In the genomic region with DNA sequence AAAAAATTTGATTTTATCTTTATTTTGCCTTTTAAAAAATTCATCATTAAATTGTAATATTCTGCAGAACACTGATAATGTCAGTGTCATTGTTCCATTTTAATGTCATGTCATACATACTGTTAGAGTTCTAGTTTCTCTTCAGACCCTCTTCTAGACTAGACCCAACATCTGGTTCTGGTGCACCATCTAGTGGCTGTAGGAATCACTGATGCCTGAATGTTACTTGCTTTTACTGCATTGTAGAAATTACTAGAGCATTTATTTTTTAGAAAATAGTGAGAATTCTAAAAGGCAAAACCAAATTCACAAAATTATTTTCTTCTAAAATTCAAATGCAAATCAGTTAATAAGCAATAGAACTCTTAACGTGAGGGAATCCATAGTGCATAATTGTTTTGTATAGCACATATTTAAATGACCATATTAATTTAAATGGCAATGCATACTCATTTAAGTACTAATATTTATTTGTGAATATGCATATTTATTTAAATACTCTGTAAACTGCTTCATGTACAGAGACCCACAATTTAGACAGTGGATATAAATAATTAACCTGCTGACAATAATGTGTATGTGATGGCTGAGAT, we compare ENCODE assay signal across 8 cellular contexts.
DNase-seq lines count a peak whose midpoint lies in the region; ATAC-seq and TF ChIP-seq lines count a peak whose summit lies in the region.

No MANE protein-coding gene starts in this region.

- TF ChIP-seq CTCF in AG10803 (conservative IDR thresholded peaks at IDR 0.05; ENCODE audit: low read length): peak; percentile 96

- no peak overlapping the region for H3K4me3 ChIP-seq in AG10803 (ENCODE audit: low read length)

- no peaks in the 10 kb centered on the region for H3K9me3 Mint-ChIP-seq in T-cell

- POLR2A ChIA-PET in T-cell (lab: Charles Lee): no interaction called here

- no peaks in the 10 kb centered on the region for H3K27me3 Mint-ChIP-seq in T-cell

- H3K4me1 Mint-ChIP-seq in T-cell: peaks cover 18 to 31% (median 30%) of the 10 kb centered on the region in 3 donors

- H3K36me3 Mint-ChIP-seq in T-cell: peaks cover 50% of the 10 kb centered on the region

- peak; percentile 67 for DNase-seq in AG10803 (ENCODE audit: low read depth)
- peak; percentile 59 for DNase-seq in NCI-H1105 treated with DMSO at 0.1 percent for 48 hours (lab: John Stamatoyannopoulos, UW)
- DNase-seq in T-cell: peak in 32 of 34 experiments; percentile 26 to 73 (median 55)
- DNase-seq in cerebellar cortex (ENCODE audit: low spot score): peak; percentile 65
- DNase-seq in left lobe of liver (ENCODE audit: low spot score): no peak
- DNase-seq in stimulated activated CD8-positive, alpha-beta memory T cell treated with anti-CD3 and anti-CD28 coated beads, Interleukin-15, amount 100 ng/mL, for 1 hour (ENCODE audit: low read depth): peak; percentile 34

- H3K4me3 Mint-ChIP-seq in T-cell: no peak overlapping the region

- CTCF ChIA-PET in T-cell (lab: Charles Lee): no interaction called here

- H3K27ac Mint-ChIP-seq in T-cell: peak overlapping the region in 1 of 2 donors; percentile 43

- peak; percentile 90 for ATAC-seq in GM18502 (IDR thresholded peaks at IDR 0.05; ENCODE audit: poor library complexity, unreplicated experiment)
- ATAC-seq in HG02840 (IDR thresholded peaks at IDR 0.05; ENCODE audit: low FRiP score, unreplicated experiment): peak; percentile 76
- ATAC-seq in T-cell (replicated peaks in 1 of 4): peak; percentile 71 to 97 (median 86)
- peak; percentile 82 for ATAC-seq in left lobe of liver
